Comparison of ENCODE assay signal across 8 cellular contexts in genomic region chr21:39518055-39518844, GRCh38.
DNase-seq lines count a peak whose midpoint lies in the region; ATAC-seq and TF ChIP-seq lines count a peak whose summit lies in the region.

No MANE protein-coding gene starts in this region.

- H3K4me1 Mint-ChIP-seq in HFFc6 (ENCODE audit: low read depth) = no peaks in the 10 kb centered on the region
- H3K4me1 Mint-ChIP-seq in MCF 10A (ENCODE audit: insufficient read depth, unreplicated experiment) = peaks cover 15% of the 10 kb centered on the region

- H3K9me3 Mint-ChIP-seq in HFFc6 (no peaks in the 10 kb centered on the region), MCF 10A (ENCODE audit: unreplicated experiment) (no peaks in the 10 kb centered on the region)

- CTCF ChIA-PET in MCF 10A (lab: Yijun Ruan, JAX) = interaction anchor here (0.6 to 9.2 kb wide), 27 partner anchors 9 to 1572 kb away, joined by 3 to 224 read pairs (median 3); partner anchors contain the start of gene PCP4

- H3K27ac Mint-ChIP-seq in HFFc6 = no peak overlapping the region
- H3K27ac Mint-ChIP-seq in MCF 10A (ENCODE audit: low read depth, unreplicated experiment) = peak overlapping the region; percentile 76

- POLR2A ChIA-PET in MCF 10A (lab: Yijun Ruan, JAX) = interaction anchor here (0.8 to 1.2 kb wide), 2 partner anchors 115 to 199 kb away, joined by 3 read pairs; no protein-coding TSS in a partner anchor

- in situ Hi-C loops in G401 (cut with HindIII; ENCODE audit: low sequenced_read_pairs) = no loop called here

- intact Hi-C loops in MCF 10A (cut with micrococcal nuclease) = loop anchor here (1.0 to 2.0 kb wide), 4 partner anchors 113 to 603 kb away; no protein-coding TSS in a partner anchor

- H3K4me3 Mint-ChIP-seq in HFFc6 (no peak overlapping the region), MCF 10A (ENCODE audit: unreplicated experiment) (no peak overlapping the region)

- DNase-seq in G401 (ENCODE audit: low spot score) (peak; percentile 71), HFFc6 (peak; percentile 15), NCI-H1694 treated with DMSO at 0.1 percent for 48 hours (lab: John Stamatoyannopoulos, UW) (peak; percentile 86), T-helper 1 cell (peak in 3 of 5 donors; percentile 24 to 45 (median 26)), MCF 10A (ENCODE audit: unreplicated experiment) (peak; percentile 61), iPS-NIHi7 (ENCODE audit: extremely low spot score) (peak; percentile 95)
- DNase-seq in stimulated activated CD4-positive, alpha-beta T cell treated with anti-CD3 and anti-CD28 coated beads, Interleukin-15, amount 100 ng/mL, for 48 hours (ENCODE audit: low read depth in 2 of 2) = peak; percentile 21 to 25

- peak; percentile 98 for TF ChIP-seq CTCF in HFFc6 (IDR thresholded peaks at IDR 0.05)
- TF ChIP-seq CTCF in MCF 10A (IDR thresholded peaks at IDR 0.05; ENCODE audit: unreplicated experiment) = peak; percentile 91

- ATAC-seq in HG03439 (IDR thresholded peaks at IDR 0.05; ENCODE audit: unreplicated experiment) = no peak

- no peaks in the 10 kb centered on the region for H3K36me3 Mint-ChIP-seq in HFFc6 (ENCODE audit: low read depth)
- H3K36me3 Mint-ChIP-seq in MCF 10A (ENCODE audit: insufficient read depth, unreplicated experiment) = peaks cover 6% of the 10 kb centered on the region

- H3K27me3 Mint-ChIP-seq in HFFc6 (ENCODE audit: insufficient read depth) = peaks cover 11% of the 10 kb centered on the region; the same call in 1 of the 2 replicates
- H3K27me3 Mint-ChIP-seq in MCF 10A (ENCODE audit: insufficient read depth, unreplicated experiment) = no peaks in the 10 kb centered on the region

- BruUV-seq in MCF 10A (replicated peaks; lab: Mats Ljungman, UMichigan) = no TSS peak

Comparison
In these comparisons a context has a peak if more than half of its experiments do, and no peak if none do; other contexts are left out.
1. DNase-seq: peak in every context shown above with its lines; median percentile 95 in iPS-NIHi7; 86 in NCI-H1694 treated with DMSO at 0.1 percent for 48 hours; 71 in G401; 61 in MCF 10A; 26 in T-helper 1 cell; 23 in stimulated activated CD4-positive, alpha-beta T cell treated with anti-CD3 and anti-CD28 coated beads, Interleukin-15, amount 100 ng/mL, for 48 hours; 15 in HFFc6.